Comparison of ENCODE assay signal across 19 cellular contexts in genomic region chr11:8259316-8259995, GRCh38. TPM values are rescaled to one million over a fixed set of nuclear protein-coding genes. Genes with fewer than 3 reads are reported as not detected.
DNase-seq lines count a peak whose midpoint lies in the region; ATAC-seq, FAIRE-seq and TF ChIP-seq lines count a peak whose summit lies in the region.
"Had no signal": no experiment of that assay in that cellular context is flagged by ENCODE, and none has a peak within 500 bp of the region (broad histone marks: within the 10 kb centered on the region; RNA-seq: fewer than 3 reads in every experiment).

No MANE protein-coding gene starts in this region.

- 50% methylated on average over 4 of the region's 11 CpGs for WGBS in right lobe of liver (ENCODE audit: insufficient coverage, low coverage, low lambda C conversion rate, missing lambda C conversion rate)
- 38% methylated on average over 9 of the region's 11 CpGs for WGBS in HepG2 (ENCODE audit: low lambda C conversion rate)

- intact Hi-C loops in right lobe of liver (cut with DNase I) (no loop called here), HepG2 (cut with micrococcal nuclease; ENCODE audit: unreplicated experiment) (no loop called here), posterior vena cava (cut with DNase I) (no loop called here)

- in situ Hi-C loops in HepG2 (cut with HindIII; ENCODE audit: extremely low pct_ligation_motif_present, low pct_unique_long_range_greater_than_20kb): no loop called here

- no TSS peak for BruUV-seq in HepG2 (replicated peaks; lab: Mats Ljungman, UMichigan)

- H3K4me3 ChIP-seq in right lobe of liver: no peak overlapping the region
- H3K4me3 ChIP-seq in HepG2 (replicated peaks in 1 of 3; ENCODE audit: insufficient read depth in 1 of 3, low read depth in 2 of 3, low read length in 3 of 3): no peak overlapping the region
- H3K4me3 ChIP-seq: cardiac muscle cell, gastroesophageal sphincter, SJSA1 had no signal

- H3K4me1 ChIP-seq in right lobe of liver: peaks cover 0 to 15% (median 0%) of the 10 kb centered on the region in 4 donors
- H3K4me1 ChIP-seq in HepG2 (ENCODE audit: insufficient read depth, low read length): no peaks in the 10 kb centered on the region
- H3K4me1 ChIP-seq: SJSA1 had no signal

- no peak overlapping the region for H2AFZ ChIP-seq in HepG2 (ENCODE audit: low read length)

- CTCF ChIA-PET in HepG2 (lab: Yijun Ruan, JAX; ENCODE audit: low intra/inter-chr PET ratio, low total read pairs): no interaction called here

- no peak for TF ChIP-seq CTCF in right lobe of liver (IDR thresholded peaks at IDR 0.05)
- TF ChIP-seq CTCF in HepG2 (CRISPR knock-in tag; IDR thresholded peaks at IDR 0.05): no peak

- TF ChIP-seq POLR2A in right lobe of liver (IDR thresholded peaks at IDR 0.05) (no peak), HepG2 (IDR thresholded peaks at IDR 0.05; ENCODE audit: insufficient read depth in 1 of 2, low read depth in 2 of 2, low read length in 2 of 2) (no peak)

- H3K79me2 ChIP-seq in HepG2 (ENCODE audit: insufficient read depth, low read length): no peaks in the 10 kb centered on the region

- H3K9ac ChIP-seq in HepG2 (ENCODE audit: insufficient read depth, low read depth, low read length): no peak overlapping the region

- ATAC-seq in right lobe of liver (no peak), HepG2 (no peak), GM21367 (IDR thresholded peaks at IDR 0.05; ENCODE audit: unreplicated experiment) (no peak)
- ATAC-seq: activated T-helper 17 cell treated with anti-CD3 and anti-CD28 coated beads, Interleukin-2, amount 50 U/mL, for 72 hours; gastroesophageal sphincter; natural killer cell treated with Interleukin-12 subunit alpha and Interleukin-12 subunit beta and Interleukin-15 and Interleukin-18, amount 100 ng/mL, for 72 hours had no signal

- H3K9me3 ChIP-seq in right lobe of liver (no peaks in the 10 kb centered on the region), HepG2 (ENCODE audit: low read length) (no peaks in the 10 kb centered on the region)
- H3K9me3 ChIP-seq: gastroesophageal sphincter, SJSA1 had no signal

- no peak for TF ChIP-seq RAD21 in HepG2 (CRISPR knock-in tag; IDR thresholded peaks at IDR 0.05)

- H3K27ac ChIP-seq in right lobe of liver (no peak overlapping the region), HepG2 (ENCODE audit: extremely low read length, insufficient read depth, low read length) (no peak overlapping the region)
- H3K27ac ChIP-seq: cardiac muscle cell, gastroesophageal sphincter, SJSA1 had no signal

- H4K20me1 ChIP-seq in HepG2 (ENCODE audit: insufficient read depth, low read length): 0 out of 2 replicates have a peak, but pooled peaks cover 2% of the 10 kb centered on the region

- POLR2A ChIA-PET in HepG2 (lab: Yijun Ruan, JAX): no interaction called here

- FAIRE-seq in HepG2 (lab: Jason Lieb, UNC): no peak
- FAIRE-seq in frontal cortex (lab: Jason Lieb, UNC): no peak

- H3K4me2 ChIP-seq in HepG2 (ENCODE audit: low read depth, low read length): no peak overlapping the region

- H3K27me3 ChIP-seq in right lobe of liver: peaks cover 0 to 25% of the 10 kb centered on the region in 2 donors
- peaks cover 11 to 64% of the 10 kb centered on the region in 2 experiments for H3K27me3 ChIP-seq in HepG2 (ENCODE audit: control insufficient read depth in 1 of 2, insufficient read depth in 2 of 2, low read length in 2 of 2)

- H3K36me3 ChIP-seq in right lobe of liver (no peaks in the 10 kb centered on the region), HepG2 (replicated peaks in 1 of 2; ENCODE audit: control insufficient read depth in 1 of 2, insufficient read depth in 2 of 2, low read length in 2 of 2) (no peaks in the 10 kb centered on the region)
- H3K36me3 ChIP-seq: cardiac muscle cell, gastroesophageal sphincter, SJSA1 had no signal

- DNase-seq in right lobe of liver (peak in 2 of 3 donors; percentile 24 to 31), HepG2 (ENCODE audit: low spot score) (no peak), UCSD-AML1 (lab: John Stamatoyannopoulos, UW; ENCODE audit: unreplicated experiment) (peak; percentile 59), posterior vena cava (ENCODE audit: low spot score) (peak; percentile 63), midbrain (lab: John Stamatoyannopoulos, UW) (no peak), frontal cortex (ENCODE audit: low spot score in 2 of 2) (no peak)
- DNase-seq: activated B cell treated with CpG ODN at 0.5 μM for 24 hours, Karpas-422, NCI-H748 treated with DMSO at 0.1 percent for 48 hours, T-helper 2 cell had no signal

- TF ChIP-seq EP300 in HepG2 (IDR thresholded peaks at IDR 0.05; ENCODE audit: low read depth in 2 of 2, low read length in 2 of 2) (no peak), HepG2 (CRISPR knock-in tag; IDR thresholded peaks at IDR 0.05; ENCODE audit: borderline replicate concordance) (no peak)

TF ChIP-seq in HepG2, 621 proteins besides CTCF, POLR2A, EP300 and RAD21 (continues in another document):
- no peak for TF ChIP-seq ZFX (CRISPR knock-in tag; IDR thresholded peaks at IDR 0.05; ENCODE audit: low read depth)
- no peak for TF ChIP-seq ZNF143 (CRISPR knock-in tag; IDR thresholded peaks at IDR 0.05)
- no peak for TF ChIP-seq ZNF7 (CRISPR knock-in tag; IDR thresholded peaks at IDR 0.05)
- TF ChIP-seq ZNF747 (CRISPR knock-in tag; IDR thresholded peaks at IDR 0.05; ENCODE audit: borderline replicate concordance): no peak
- no peak for TF ChIP-seq ZNF207 (IDR thresholded peaks at IDR 0.05; ENCODE audit: borderline replicate concordance)
- TF ChIP-seq TBL1XR1 (IDR thresholded peaks at IDR 0.05; ENCODE audit: borderline replicate concordance, low read length, partially characterized antibody): no peak
- no peak for TF ChIP-seq TMF1 (CRISPR knock-in tag; IDR thresholded peaks at IDR 0.05; ENCODE audit: low read depth)
- TF ChIP-seq ZNF775 (CRISPR knock-in tag; IDR thresholded peaks at IDR 0.05; ENCODE audit: borderline replicate concordance): no peak
- no peak for TF ChIP-seq ZKSCAN1 (IDR thresholded peaks at IDR 0.05; ENCODE audit: low read length)
- TF ChIP-seq ZNF281 (CRISPR knock-in tag; IDR thresholded peaks at IDR 0.05; ENCODE audit: borderline replicate concordance): no peak
- TF ChIP-seq ZNF766 (CRISPR knock-in tag; IDR thresholded peaks at IDR 0.05; ENCODE audit: borderline replicate concordance): no peak
- TF ChIP-seq SIX4 (CRISPR knock-in tag; IDR thresholded peaks at IDR 0.05): no peak
- TF ChIP-seq ZNF414 (CRISPR knock-in tag; IDR thresholded peaks at IDR 0.05): no peak

RNA-seq across cellular contexts. Expression of gene LMO1, which starts 4.2 kb away (rescaled TPM):
- total RNA-seq in right lobe of liver: not detected
- total RNA-seq in HepG2 (2016; rRNA removed; fragmentation: Illumina TruSeq; extraction: Trizol): not detected in 2 replicates
- not detected in 2 replicates for total RNA-seq in HepG2 (2016; cell fraction: cytosol; rRNA removed; fragmentation: Illumina TruSeq; extraction: Trizol; ENCODE audit: low read depth)
- total RNA-seq in HepG2 (2016; cell fraction: insoluble cytoplasmic fraction; rRNA removed; fragmentation: Illumina TruSeq; extraction: Trizol): not detected in 2 replicates
- not detected in 2 replicates for total RNA-seq in HepG2 (2016; cell fraction: membrane; rRNA removed; fragmentation: Illumina TruSeq; extraction: Trizol)
- total RNA-seq in HepG2 (2016; cell fraction: nucleus; rRNA removed; fragmentation: Illumina TruSeq; extraction: Trizol): not detected in 2 replicates
- not detected in 2 replicates for polyA plus RNA-seq in HepG2 (2011; rRNA removed)
- polyA plus RNA-seq in HepG2 (2011; cell fraction: cytosol; rRNA removed): not detected in 2 replicates
- not detected in 2 replicates for polyA plus RNA-seq in HepG2 (2011; cell fraction: nucleus; rRNA removed)
- polyA plus RNA-seq in HepG2 (2012): not detected in 2 replicates
- not detected in 2 replicates for polyA plus RNA-seq in HepG2 (2016; cell fraction: cytosol; fragmentation: Illumina TruSeq; extraction: Trizol; ENCODE audit: low read depth)
- polyA plus RNA-seq in HepG2 (2016; cell fraction: insoluble cytoplasmic fraction; fragmentation: Illumina TruSeq; extraction: Trizol; ENCODE audit: low read depth): not detected in 2 replicates
- not detected in 2 replicates for polyA plus RNA-seq in HepG2 (2016; cell fraction: membrane; fragmentation: Illumina TruSeq; extraction: Trizol; ENCODE audit: low read depth)
- not detected in 2 replicates for polyA plus RNA-seq in HepG2 (2016; cell fraction: nucleus; fragmentation: Illumina TruSeq; extraction: Trizol; ENCODE audit: insufficient read depth, low read depth)
- polyA minus RNA-seq in HepG2 (2011; rRNA and poly(A)+ RNA removed; ENCODE audit: low replicate concordance): 1.9 TPM in 1 of 2 replicates, not detected in the other
- not detected in 2 replicates for polyA minus RNA-seq in HepG2 (2011; cell fraction: cytosol; rRNA and poly(A)+ RNA removed)
- not detected in 2 replicates for polyA minus RNA-seq in HepG2 (2011; cell fraction: nucleus; rRNA and poly(A)+ RNA removed)
- under 1 TPM in 1 of 2 donors, not detected in 1; 0.38 TPM for total RNA-seq in posterior vena cava
- 2.0 TPM for total RNA-seq in frontal cortex
- total RNA-seq: activated B cell treated with CpG ODN at 0.5 μM for 24 hours; activated T-helper 17 cell treated with anti-CD3 and anti-CD28 coated beads, Interleukin-2, amount 50 U/mL, for 72 hours; Daoy; gastroesophageal sphincter; HFFc6; HT-29; natural killer cell treated with Interleukin-12 subunit alpha and Interleukin-12 subunit beta and Interleukin-15 and Interleukin-18, amount 100 ng/mL, for 72 hours; SJSA1 had no signal

Comparison
In these comparisons a context has a peak if more than half of its experiments do, and no peak if none do; other contexts are left out.
1. DNase-seq: peak in right lobe of liver (2 of 3), UCSD-AML1 (single experiment) and posterior vena cava (single experiment); none in HepG2 (single experiment), midbrain (single experiment) and frontal cortex (0 of 2).